Comparison of ENCODE assay signal across 14 cellular contexts in the genomic region with DNA sequence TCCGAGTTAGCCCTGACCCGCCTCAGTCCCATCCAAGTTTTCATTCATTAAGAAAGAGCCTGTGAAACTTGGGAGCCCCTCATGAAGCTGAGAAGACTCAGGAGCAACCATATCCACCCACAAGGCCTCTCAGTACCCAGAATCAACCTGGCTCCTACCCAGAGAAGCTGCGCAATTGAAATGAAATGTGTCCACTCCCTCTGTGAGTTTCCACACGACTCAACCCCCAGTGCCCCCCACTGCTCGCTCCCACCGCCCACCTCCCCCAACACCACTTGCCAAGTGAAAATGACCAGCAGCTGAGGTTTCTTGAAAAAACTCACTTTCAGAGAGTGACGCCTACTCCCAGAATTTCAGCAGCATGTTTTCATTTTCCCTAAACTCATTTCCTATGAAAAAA.
DNase-seq lines count a peak whose midpoint lies in the region; ATAC-seq and TF ChIP-seq lines count a peak whose summit lies in the region.
"Had no signal": no experiment of that assay in that cellular context is flagged by ENCODE, and none has a peak within 500 bp of the region (broad histone marks: within the 10 kb centered on the region; RNA-seq: fewer than 3 reads in every experiment).

No MANE protein-coding gene starts in this region.

- no peak for TF ChIP-seq EP300 in esophagus muscularis mucosa (IDR thresholded peaks at IDR 0.05)

- peaks cover 10% of the 10 kb centered on the region; the same call in 1 of the 2 replicates for H3K36me3 Mint-ChIP-seq in HFFc6 (ENCODE audit: low read depth)
- peaks cover 8% of the 10 kb centered on the region for H3K36me3 Mint-ChIP-seq in progenitor cell of endocrine pancreas (ENCODE audit: insufficient read depth)

- TF ChIP-seq CTCF in A673 (conservative IDR thresholded peaks at IDR 0.05; ENCODE audit: low read depth, low read length) (no peak), HFFc6 (IDR thresholded peaks at IDR 0.05) (no peak), esophagus muscularis mucosa (IDR thresholded peaks at IDR 0.05) (no peak), progenitor cell of endocrine pancreas (IDR thresholded peaks at IDR 0.05; ENCODE audit: unreplicated experiment) (no peak)

- H3K9me3 Mint-ChIP-seq in HFFc6 = no peaks in the 10 kb centered on the region
- no peaks in the 10 kb centered on the region for H3K9me3 Mint-ChIP-seq in progenitor cell of endocrine pancreas (ENCODE audit: low read depth)
- H3K9me3 Mint-ChIP-seq: activated naive CD4-positive, alpha-beta T cell treated with anti-CD3 and anti-CD28 coated beads, Interleukin-2, amount 50 U/mL, for 24 hours; natural killer cell treated with Interleukin-12 subunit alpha and Interleukin-12 subunit beta and Interleukin-15 and Interleukin-18, amount 100 ng/mL, for 72 hours had no signal

- no TSS peak for BruUV-seq in A673 (replicated peaks; lab: Mats Ljungman, UMichigan)

- WGBS in esophagus muscularis mucosa = 81% methylated on average over 7 of the region's 7 CpGs

- no peak overlapping the region for H3K4me3 Mint-ChIP-seq in HFFc6
- no peak overlapping the region for H3K4me3 Mint-ChIP-seq in progenitor cell of endocrine pancreas (ENCODE audit: low read depth)
- H3K4me3 Mint-ChIP-seq: activated naive CD4-positive, alpha-beta T cell treated with anti-CD3 and anti-CD28 coated beads, Interleukin-2, amount 50 U/mL, for 24 hours; natural killer cell treated with Interleukin-12 subunit alpha and Interleukin-12 subunit beta and Interleukin-15 and Interleukin-18, amount 100 ng/mL, for 72 hours had no signal

- H3K36me3 ChIP-seq in A673 (ENCODE audit: insufficient read depth, low read length, poor library complexity, severe bottlenecking) (peaks cover 46% of the 10 kb centered on the region), esophagus muscularis mucosa (peaks cover 13 to 67% (median 33%) of the 10 kb centered on the region in 4 donors)
- H3K36me3 ChIP-seq in effector memory CD4-positive, alpha-beta T cell (ENCODE audit: control insufficient read depth, insufficient read depth, low read length) = peaks cover 36% of the 10 kb centered on the region

- H3K4me3 ChIP-seq in A673 (ENCODE audit: low read depth, low read length, poor library complexity, severe bottlenecking) (no peak overlapping the region), esophagus muscularis mucosa (no peak overlapping the region)
- H3K4me3 ChIP-seq in effector memory CD4-positive, alpha-beta T cell (ENCODE audit: insufficient read depth, low read depth, low read length, poor library complexity, severe bottlenecking) = no peak overlapping the region
- H3K4me3 ChIP-seq: HAP-1, upper lobe of right lung had no signal

- H3K27me3 ChIP-seq in A673 (replicated peaks; ENCODE audit: insufficient read depth, low read depth, low read length, poor library complexity) (no peaks in the 10 kb centered on the region), esophagus muscularis mucosa (no peaks in the 10 kb centered on the region)
- no peaks in the 10 kb centered on the region for H3K27me3 ChIP-seq in effector memory CD4-positive, alpha-beta T cell (replicated peaks; ENCODE audit: control insufficient read depth, insufficient read depth, low read length, poor library complexity, severe bottlenecking)
- H3K27me3 ChIP-seq: BE2C, upper lobe of right lung had no signal

- POLR2A ChIA-PET in A673 (lab: Charles Lee; ENCODE audit: low non-redundant PET) = no interaction called here

- peaks cover 5% of the 10 kb centered on the region for H3K4me1 ChIP-seq in A673 (ENCODE audit: insufficient read depth, low read length, poor library complexity, severe bottlenecking)
- peaks cover 5 to 19% (median 16%) of the 10 kb centered on the region in 4 donors for H3K4me1 ChIP-seq in esophagus muscularis mucosa
- no peaks in the 10 kb centered on the region for H3K4me1 ChIP-seq in effector memory CD4-positive, alpha-beta T cell (ENCODE audit: control insufficient read depth, insufficient read depth, low read length, poor library complexity, severe bottlenecking)
- H3K4me1 ChIP-seq: BE2C had no signal

- H3K9me3 ChIP-seq in A673 (ENCODE audit: low read depth, low read length, poor library complexity, severe bottlenecking) = no peaks in the 10 kb centered on the region
- no peaks in the 10 kb centered on the region for H3K9me3 ChIP-seq in esophagus muscularis mucosa
- no peaks in the 10 kb centered on the region for H3K9me3 ChIP-seq in effector memory CD4-positive, alpha-beta T cell (ENCODE audit: control insufficient read depth, low read length)
- H3K9me3 ChIP-seq: BE2C, HAP-1, upper lobe of right lung had no signal

- DNase-seq in A673 (ENCODE audit: low spot score) = no peak
- no peak for DNase-seq in HFFc6
- peak; percentile 77 for DNase-seq in esophagus muscularis mucosa (ENCODE audit: extremely low spot score)
- DNase-seq in non-pigmented ciliary epithelial cell (ENCODE audit: low read depth) = peak; percentile 38
- DNase-seq in NCI-H146 (lab: John Stamatoyannopoulos, UW) = no peak
- no peak for DNase-seq in progenitor cell of endocrine pancreas (ENCODE audit: low spot score, unreplicated experiment)
- no peak for DNase-seq in effector memory CD4-positive, alpha-beta T cell
- DNase-seq: BE2C, MM.1S, upper lobe of right lung had no signal

- H3K27ac ChIP-seq in A673 (ENCODE audit: low read depth, low read length, poor library complexity, severe bottlenecking) = peak overlapping the region; percentile 17
- H3K27ac ChIP-seq in esophagus muscularis mucosa (replicated peaks in 1 of 4) = peak overlapping the region; percentile 17 to 48 (median 27)
- no peak overlapping the region for H3K27ac ChIP-seq in effector memory CD4-positive, alpha-beta T cell (ENCODE audit: insufficient read depth, low read length, poor library complexity, severe bottlenecking)

- H3K27ac Mint-ChIP-seq in HFFc6 (peak overlapping the region; percentile 70), progenitor cell of endocrine pancreas (no peak overlapping the region)
- H3K27ac Mint-ChIP-seq: activated naive CD4-positive, alpha-beta T cell treated with anti-CD3 and anti-CD28 coated beads, Interleukin-2, amount 50 U/mL, for 24 hours had no signal

- no peak for ATAC-seq in HG03025 (IDR thresholded peaks at IDR 0.05; ENCODE audit: low FRiP score, unreplicated experiment)
- ATAC-seq: natural killer cell treated with Interleukin-12 subunit alpha and Interleukin-12 subunit beta and Interleukin-15 and Interleukin-18, amount 100 ng/mL, for 72 hours had no signal

- H3K27me3 Mint-ChIP-seq in HFFc6 (ENCODE audit: insufficient read depth) (peaks cover 2% of the 10 kb centered on the region; the same call in 1 of the 2 replicates), progenitor cell of endocrine pancreas (no peaks in the 10 kb centered on the region)
- H3K27me3 Mint-ChIP-seq: activated naive CD4-positive, alpha-beta T cell treated with anti-CD3 and anti-CD28 coated beads, Interleukin-2, amount 50 U/mL, for 24 hours; natural killer cell treated with Interleukin-12 subunit alpha and Interleukin-12 subunit beta and Interleukin-15 and Interleukin-18, amount 100 ng/mL, for 72 hours had no signal

- no peak for TF ChIP-seq POLR2A in esophagus muscularis mucosa (IDR thresholded peaks at IDR 0.05; ENCODE audit: low read depth)

- intact Hi-C loops in A673 (cut with micrococcal nuclease; ENCODE audit: unreplicated experiment) = no loop called here
- intact Hi-C loops in esophagus muscularis mucosa (cut with DNase I) = no loop called here

- H3K4me1 Mint-ChIP-seq in HFFc6 (ENCODE audit: low read depth) = peaks cover 33% of the 10 kb centered on the region
- no peaks in the 10 kb centered on the region for H3K4me1 Mint-ChIP-seq in progenitor cell of endocrine pancreas (ENCODE audit: low read depth)
- H3K4me1 Mint-ChIP-seq: activated naive CD4-positive, alpha-beta T cell treated with anti-CD3 and anti-CD28 coated beads, Interleukin-2, amount 50 U/mL, for 24 hours had no signal

- CTCF ChIA-PET in A673 (lab: Charles Lee) = interaction anchor here (0.7 kb wide), 1 partner anchor 36 kb away, joined by 6 read pairs; no protein-coding TSS in a partner anchor

Comparison
In these comparisons a context has a peak if more than half of its experiments do, and no peak if none do; other contexts are left out.
1. DNase-seq: peak in esophagus muscularis mucosa (single experiment) and non-pigmented ciliary epithelial cell (single experiment); none in A673 (single experiment), HFFc6 (single experiment), NCI-H146 (single experiment), progenitor cell of endocrine pancreas (single experiment) and effector memory CD4-positive, alpha-beta T cell (0 of 3).